In the genomic region with DNA sequence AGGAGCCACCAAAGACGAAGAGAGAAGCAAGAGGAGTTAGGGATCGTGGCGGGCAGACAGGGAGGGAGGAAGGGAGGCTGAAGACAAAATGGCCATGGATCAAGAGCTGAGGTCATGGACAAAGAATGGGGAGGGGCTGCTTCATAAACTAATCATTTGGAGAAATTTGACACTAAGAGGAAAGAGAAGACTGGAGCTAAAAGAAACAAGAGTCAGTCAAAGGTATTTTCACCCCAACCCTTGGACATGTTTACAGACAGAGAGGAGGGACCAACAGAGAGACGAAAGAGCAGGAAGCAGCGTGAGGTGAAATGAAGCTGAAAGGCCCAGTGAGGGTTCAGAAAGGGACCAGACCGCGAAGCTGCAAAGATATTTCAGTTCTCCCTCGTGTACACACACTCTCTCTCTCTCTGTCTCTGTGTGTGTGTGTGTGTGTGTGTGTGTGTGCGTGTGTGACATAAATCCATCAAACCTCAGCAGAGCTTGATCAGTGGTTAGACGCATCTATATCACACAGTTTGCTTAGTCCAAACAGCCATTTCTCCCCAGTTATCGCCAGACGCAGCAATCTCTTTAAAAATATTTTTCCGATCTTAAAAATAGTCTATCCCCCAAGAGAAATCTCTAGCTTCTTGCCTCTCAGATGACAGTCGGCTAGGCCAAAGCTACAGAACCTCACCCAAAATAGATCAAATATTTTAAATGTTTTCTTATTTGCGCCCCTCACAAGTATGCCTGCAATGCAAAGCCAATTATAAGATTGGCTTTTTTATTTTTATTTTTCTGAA, we compare ENCODE assay signal across 8 cellular contexts. TPM values are rescaled to one million over a fixed set of nuclear protein-coding genes. Genes with fewer than 3 reads are reported as not detected.
DNase-seq lines count a peak whose midpoint lies in the region; ATAC-seq and TF ChIP-seq lines count a peak whose summit lies in the region.

No MANE protein-coding gene starts in this region.

- TF ChIP-seq CTCF in GM10266 (IDR thresholded peaks at IDR 0.05; ENCODE audit: control insufficient read depth, insufficient read depth, low read depth, missing control alignments), result no peak
- TF ChIP-seq CTCF in RWPE2 (IDR thresholded peaks at IDR 0.05; ENCODE audit: poor library complexity, severe bottlenecking), result no peak

- no peaks in the 10 kb centered on the region for H3K9me3 ChIP-seq in RWPE2 (ENCODE audit: severe bottlenecking)
- H3K9me3 ChIP-seq in naive thymus-derived CD4-positive, alpha-beta T cell (ENCODE audit: control insufficient read depth in 2 of 3, low read length in 3 of 3), result no peaks in the 10 kb centered on the region

- peaks cover 0 to 3% (median 0%) of the 10 kb centered on the region in 7 donors for H3K4me1 Mint-ChIP-seq in naive thymus-derived CD4-positive, alpha-beta T cell

- H3K9me3 Mint-ChIP-seq in naive thymus-derived CD4-positive, alpha-beta T cell, result no peaks in the 10 kb centered on the region

- H3K27me3 Mint-ChIP-seq in naive thymus-derived CD4-positive, alpha-beta T cell, result peaks cover 0 to 3% (median 0%) of the 10 kb centered on the region in 5 donors

- intact Hi-C loops in naive thymus-derived CD4-positive, alpha-beta T cell (cut with micrococcal nuclease), result no loop called here

- no peak overlapping the region for H3K4me3 Mint-ChIP-seq in naive thymus-derived CD4-positive, alpha-beta T cell

- peak; percentile 80 for ATAC-seq in GM21825 (IDR thresholded peaks at IDR 0.05; ENCODE audit: unreplicated experiment)
- ATAC-seq in RWPE2 (ENCODE audit: low read depth), result peak; percentile 60
- ATAC-seq in naive thymus-derived CD4-positive, alpha-beta T cell, result no peak

- H3K36me3 Mint-ChIP-seq in naive thymus-derived CD4-positive, alpha-beta T cell, result peaks cover 0 to 30% (median 11%) of the 10 kb centered on the region in 5 donors

- H3K4me3 ChIP-seq in RWPE2 (ENCODE audit: severe bottlenecking), result no peak overlapping the region
- H3K4me3 ChIP-seq in naive thymus-derived CD4-positive, alpha-beta T cell (ENCODE audit: low read length), result no peak overlapping the region

- H3K27ac ChIP-seq in RWPE2 (ENCODE audit: poor library complexity, severe bottlenecking) (no peak overlapping the region), substantia nigra (ENCODE audit: low read depth, low read length, poor library complexity, severe bottlenecking) (no peak overlapping the region)
- H3K27ac ChIP-seq in naive thymus-derived CD4-positive, alpha-beta T cell (ENCODE audit: low read depth, low read length), result no peak overlapping the region

- H3K36me3 ChIP-seq in RWPE2 (ENCODE audit: low read depth), result no peaks in the 10 kb centered on the region
- no peaks in the 10 kb centered on the region for H3K36me3 ChIP-seq in naive thymus-derived CD4-positive, alpha-beta T cell (ENCODE audit: control insufficient read depth in 2 of 3, insufficient read depth in 3 of 3, low read length in 3 of 3)

- CTCF ChIA-PET in naive thymus-derived CD4-positive, alpha-beta T cell (lab: Charles Lee), result interaction anchor here (0.6 kb wide), 1 partner anchor 168 kb away, joined by 3 read pairs; no protein-coding TSS in a partner anchor

- POLR2A ChIA-PET in naive thymus-derived CD4-positive, alpha-beta T cell (lab: Charles Lee), result no interaction called here

- peaks cover 13% of the 10 kb centered on the region for H3K4me1 ChIP-seq in RWPE2 (ENCODE audit: insufficient read depth, poor library complexity, severe bottlenecking)
- H3K4me1 ChIP-seq in naive thymus-derived CD4-positive, alpha-beta T cell (ENCODE audit: control insufficient read depth in 2 of 2, insufficient read depth in 2 of 2, low read length in 2 of 2), result no peaks in the 10 kb centered on the region

- H3K27me3 ChIP-seq in RWPE2 (ENCODE audit: insufficient read depth, poor library complexity, severe bottlenecking), result no peaks in the 10 kb centered on the region
- no peaks in the 10 kb centered on the region for H3K27me3 ChIP-seq in naive thymus-derived CD4-positive, alpha-beta T cell (ENCODE audit: control insufficient read depth in 2 of 2, insufficient read depth in 2 of 2, low read length in 2 of 2)

- DNase-seq in GM10266 (ENCODE audit: extremely low spot score), result peak; percentile 51
- DNase-seq in RWPE2 (ENCODE audit: low spot score), result no peak
- DNase-seq in myocyte (ENCODE audit: low read depth), result peak; percentile 87
- DNase-seq in cortex of kidney (lab: John Stamatoyannopoulos, UW), result no peak
- DNase-seq in NOMO-1 treated with dmso at 0.1 percent for 144 hours (lab: John Stamatoyannopoulos, UW; ENCODE audit: unreplicated experiment), result no peak
- DNase-seq in naive thymus-derived CD4-positive, alpha-beta T cell, result no peak
- no peak for DNase-seq in substantia nigra (lab: John Stamatoyannopoulos, UW)

- H3K27ac Mint-ChIP-seq in naive thymus-derived CD4-positive, alpha-beta T cell, result no peak overlapping the region

RNA-seq across cellular contexts. Expression of a gene that starts 12.5 kb away (rescaled TPM):
- 202 and 228 TPM in 2 replicates for total RNA-seq in myocyte
- 947 TPM for polyA plus RNA-seq in myocyte (2012)
- 1 to 10 TPM in 1 of 5 experiments, under 1 TPM in 4; 0.27 to 2.0 (median 0.39) TPM for total RNA-seq in naive thymus-derived CD4-positive, alpha-beta T cell
- under 1 TPM in 1 of 2 donors, not detected in 1; 0.32 TPM for polyA plus RNA-seq in naive thymus-derived CD4-positive, alpha-beta T cell

Comparison
In these comparisons a context has a peak if more than half of its experiments do, and no peak if none do; other contexts are left out.
1. DNase-seq: peak in GM10266 (single experiment) and myocyte (single experiment); none in RWPE2 (single experiment), cortex of kidney (single experiment), NOMO-1 treated with dmso at 0.1 percent for 144 hours (single experiment), naive thymus-derived CD4-positive, alpha-beta T cell (0 of 9) and substantia nigra (0 of 49).
2. RNA of a gene that starts 12.5 kb away (total RNA-seq): 202 to 228 TPM in myocyte; 0.27 to 2.0 TPM in naive thymus-derived CD4-positive, alpha-beta T cell; every median in the first group is over 10 times any median in the second.